Comparison of ENCODE assay signal across 7 cellular contexts in genomic region chr1:235067396-235068154, GRCh38.
DNase-seq lines count a peak whose midpoint lies in the region; ATAC-seq, FAIRE-seq and TF ChIP-seq lines count a peak whose summit lies in the region.

No MANE protein-coding gene starts in this region.

- peak; percentile 100 for DNase-seq in ELR (ENCODE audit: low read depth)
- DNase-seq in NCI-H2029 treated with DMSO at 0.1 percent for 48 hours (lab: John Stamatoyannopoulos, UW) = peak; percentile 89
- DNase-seq in ascending aorta (ENCODE audit: low spot score in 2 of 2) = peak; percentile 81 to 97
- DNase-seq in kidney = peak; percentile 92
- DNase-seq in stimulated activated effector memory CD8-positive, alpha-beta T cell treated with anti-CD3 and anti-CD28 coated beads, Interleukin-12 subunit alpha, Interleukin-12 subunit beta, amount 100 ng/mL, for 72 hours (ENCODE audit: low spot score in 2 of 2) = no peak
- DNase-seq in GM12891 (ENCODE audit: insufficient read length, low spot score) = no peak

- peaks cover 36% of the 10 kb centered on the region for H3K4me1 Mint-ChIP-seq in stimulated activated effector memory CD8-positive, alpha-beta T cell treated with anti-CD3 and anti-CD28 coated beads, Interleukin-12 subunit alpha, Interleukin-12 subunit beta, amount 100 ng/mL, for 72 hours

- FAIRE-seq in kidney (lab: Jason Lieb, UNC) (no peak), GM12891 (lab: Jason Lieb, UNC) (no peak)

- peaks cover 5% of the 10 kb centered on the region for H3K36me3 Mint-ChIP-seq in stimulated activated effector memory CD8-positive, alpha-beta T cell treated with anti-CD3 and anti-CD28 coated beads, Interleukin-12 subunit alpha, Interleukin-12 subunit beta, amount 100 ng/mL, for 72 hours

- TF ChIP-seq CTCF in ascending aorta (IDR thresholded peaks at IDR 0.05) = no peak
- TF ChIP-seq CTCF in kidney (IDR thresholded peaks at IDR 0.05; ENCODE audit: borderline replicate concordance, extremely low read depth, insufficient read depth) = no peak

- peak overlapping the region in 1 of 2 donors; percentile 1 for H3K9ac ChIP-seq in kidney (ENCODE audit: low read length in 2 of 2)

- no peak overlapping the region for H3K27ac Mint-ChIP-seq in stimulated activated effector memory CD8-positive, alpha-beta T cell treated with anti-CD3 and anti-CD28 coated beads, Interleukin-12 subunit alpha, Interleukin-12 subunit beta, amount 100 ng/mL, for 72 hours

- TF ChIP-seq POLR2A in GM12891 (IDR thresholded peaks at IDR 0.05; ENCODE audit: low read depth, low read length) = no peak

- H3K27ac ChIP-seq in ascending aorta (peak overlapping the region; percentile 77 to 85), kidney (ENCODE audit: low read depth in 2 of 2, low read length in 2 of 2) (peak overlapping the region; percentile 23 to 70)

- peak; percentile 77 for ATAC-seq in stimulated activated effector memory CD8-positive, alpha-beta T cell treated with anti-CD3 and anti-CD28 coated beads, Interleukin-12 subunit alpha, Interleukin-12 subunit beta, amount 100 ng/mL, for 72 hours
- ATAC-seq in GM18858 (IDR thresholded peaks at IDR 0.05; ENCODE audit: unreplicated experiment) = no peak

- no peak overlapping the region for H3K4me3 Mint-ChIP-seq in stimulated activated effector memory CD8-positive, alpha-beta T cell treated with anti-CD3 and anti-CD28 coated beads, Interleukin-12 subunit alpha, Interleukin-12 subunit beta, amount 100 ng/mL, for 72 hours

- H3K36me3 ChIP-seq in ascending aorta = no peaks in the 10 kb centered on the region
- H3K36me3 ChIP-seq in kidney (ENCODE audit: control insufficient read depth in 1 of 2, insufficient read depth in 2 of 2, low read length in 2 of 2) = no peaks in the 10 kb centered on the region

- H3K4me1 ChIP-seq in ascending aorta (peaks cover 4 to 28% of the 10 kb centered on the region in 2 donors), kidney (ENCODE audit: control insufficient read depth in 1 of 2, insufficient read depth in 1 of 2, low read depth in 1 of 2, low read length in 2 of 2) (peaks cover 38 to 46% of the 10 kb centered on the region in 2 donors)

- H3K9me3 Mint-ChIP-seq in stimulated activated effector memory CD8-positive, alpha-beta T cell treated with anti-CD3 and anti-CD28 coated beads, Interleukin-12 subunit alpha, Interleukin-12 subunit beta, amount 100 ng/mL, for 72 hours = no peaks in the 10 kb centered on the region

- H3K9me3 ChIP-seq in ascending aorta (no peaks in the 10 kb centered on the region), kidney (ENCODE audit: control insufficient read depth in 1 of 2, low read length in 2 of 2) (no peaks in the 10 kb centered on the region)

- intact Hi-C loops in ascending aorta (cut with DNase I) (loop anchor here (1.0 kb wide), 1 partner anchor 19 kb away; no protein-coding TSS in a partner anchor), kidney (cut with DNase I) (no loop called here)

- H3K27me3 ChIP-seq in ascending aorta = no peaks in the 10 kb centered on the region

- H3K4me3 ChIP-seq in ascending aorta = no peak overlapping the region
- H3K4me3 ChIP-seq in kidney (ENCODE audit: low read length in 2 of 2) = no peak overlapping the region

TF ChIP-seq in GM12891, 5 proteins besides CTCF, POLR2A, EP300 and RAD21:
- no peak for TF ChIP-seq TAF1 (IDR thresholded peaks at IDR 0.05; ENCODE audit: low read depth, low read length)
- no peak for TF ChIP-seq POLR2AphosphoS5 (IDR thresholded peaks at IDR 0.05; ENCODE audit: low read depth, low read length)
- no peak for TF ChIP-seq SPI1 (IDR thresholded peaks at IDR 0.05; ENCODE audit: low read depth, low read length)
- no peak for TF ChIP-seq PAX5 (IDR thresholded peaks at IDR 0.05; ENCODE audit: insufficient read depth, low read length, severe bottlenecking)
- TF ChIP-seq POU2F2 (IDR thresholded peaks at IDR 0.05; ENCODE audit: low read depth, low read length) = no peak

Comparison
In these comparisons a context has a peak if more than half of its experiments do, and no peak if none do; other contexts are left out.
1. DNase-seq: peak in ELR (single experiment), NCI-H2029 treated with DMSO at 0.1 percent for 48 hours (single experiment), ascending aorta (2 of 2) and kidney (single experiment); none in stimulated activated effector memory CD8-positive, alpha-beta T cell treated with anti-CD3 and anti-CD28 coated beads, Interleukin-12 subunit alpha, Interleukin-12 subunit beta, amount 100 ng/mL, for 72 hours (0 of 2) and GM12891 (single experiment).